In genomic region chr10:26839966-26840627, GRCh38 we compare ENCODE assay signal across 15 cellular contexts. TPM values are rescaled to one million over a fixed set of nuclear protein-coding genes. Genes with fewer than 3 reads are reported as not detected.
DNase-seq lines count a peak whose midpoint lies in the region; ATAC-seq and TF ChIP-seq lines count a peak whose summit lies in the region.
"Had no signal": no experiment of that assay in that cellular context is flagged by ENCODE, and none has a peak within 500 bp of the region (broad histone marks: within the 10 kb centered on the region; RNA-seq: fewer than 3 reads in every experiment).

No MANE protein-coding gene starts in this region.

- peaks cover 26 to 67% of the 10 kb centered on the region in 2 experiments for H3K79me1 ChIP-seq in IMR-90 (ENCODE audit: low read depth in 1 of 2, low read length in 2 of 2)

- in situ Hi-C loops in IMR-90 (cut with MboI; ENCODE audit: low sequenced_read_pairs) = no loop called here

- H3K18ac ChIP-seq in IMR-90 (ENCODE audit: low read depth, low read length) = no peak overlapping the region

- no peak overlapping the region for H4K5ac ChIP-seq in IMR-90 (ENCODE audit: low read depth, low read length)

- no peak overlapping the region for H3K23ac ChIP-seq in IMR-90 (ENCODE audit: low read depth, low read length)

- H3K9me3 Mint-ChIP-seq in activated CD4-positive, alpha-beta memory T cell treated with anti-CD3 and anti-CD28 coated beads for 36 hours = peaks cover 5% of the 10 kb centered on the region
- H3K9me3 Mint-ChIP-seq in activated CD4-positive, alpha-beta memory T cell treated with anti-CD3 and anti-CD28 coated beads, Interleukin-2, amount 10 ng/mL, durations not matched to agents 7 days and 5 days = peaks cover 9% of the 10 kb centered on the region
- H3K9me3 Mint-ChIP-seq in nephron progenitor cell = peaks cover 26% of the 10 kb centered on the region

- H3K14ac ChIP-seq in IMR-90 (replicated peaks; ENCODE audit: low read depth, low read length) = no peak overlapping the region

- no peak for TF ChIP-seq RAD21 in IMR-90 (IDR thresholded peaks at IDR 0.05; ENCODE audit: low read length)

- no peak overlapping the region for H3K4me2 ChIP-seq in IMR-90 (ENCODE audit: low read depth, low read length)

- TF ChIP-seq POLR2A in IMR-90 (IDR thresholded peaks at IDR 0.05; ENCODE audit: low read depth, low read length) = no peak

- no peak overlapping the region for H2AK5ac ChIP-seq in IMR-90 (ENCODE audit: low read depth, low read length)

- H4K8ac ChIP-seq in IMR-90 (ENCODE audit: low read depth in 2 of 2, low read length in 2 of 2) = no peak overlapping the region

- 29% methylated on average over 1 of the region's 3 CpGs; no CpG with 5 or more reads in 1 of the 2 experiments for WGBS in IMR-90 (ENCODE audit: extremely low coverage in 2 of 2, insufficient read length in 1 of 2), 2 experiments

- dilution Hi-C loops in IMR-90 (cut with HindIII; ENCODE audit: low sequenced_read_pairs, unreplicated experiment) = no loop called here

- H3K56ac ChIP-seq in IMR-90 (ENCODE audit: extremely low read depth, insufficient read depth, low read length) = no peak overlapping the region

- CTCF ChIA-PET in activated CD4-positive, alpha-beta memory T cell treated with anti-CD3 and anti-CD28 coated beads for 36 hours (lab: Charles Lee) = no interaction called here
- CTCF ChIA-PET in activated CD4-positive, alpha-beta memory T cell treated with anti-CD3 and anti-CD28 coated beads, Interleukin-2, amount 10 ng/mL, durations not matched to agents 7 days and 5 days (lab: Charles Lee) = interaction anchor here (1.4 to 1.7 kb wide), 2 partner anchors 43 to 114 kb away, joined by 4 read pairs; no protein-coding TSS in a partner anchor
- CTCF ChIA-PET in IMR-90 (lab: Yijun Ruan, JAX) = interaction anchor here (0.8 kb wide), 1 partner anchor 113 kb away, joined by 5 read pairs; no protein-coding TSS in a partner anchor

- no peak overlapping the region for H4K91ac ChIP-seq in IMR-90 (ENCODE audit: insufficient read depth, low read depth, low read length)

- H2BK5ac ChIP-seq in IMR-90 (ENCODE audit: low read depth, low read length, poor library complexity, severe bottlenecking) = no peak overlapping the region

- H3K9me3 ChIP-seq in IMR-90 (ENCODE audit: control insufficient read depth, insufficient read depth, low read length) (no peaks in the 10 kb centered on the region), adipocyte (ENCODE audit: control insufficient read depth, low read length) (no peaks in the 10 kb centered on the region)
- H3K9me3 ChIP-seq: thoracic aorta had no signal

- ATAC-seq in IMR-90 (ENCODE audit: low read depth) (peak; percentile 60), GM18907 (IDR thresholded peaks at IDR 0.05; ENCODE audit: unreplicated experiment) (no peak)
- ATAC-seq: Panc1 had no signal

- H3K9me1 ChIP-seq in IMR-90 (ENCODE audit: insufficient read depth, low read length) = peaks cover 14% of the 10 kb centered on the region; the same call in 1 of the 2 replicates

- peaks cover 73% of the 10 kb centered on the region for H4K20me1 ChIP-seq in IMR-90 (ENCODE audit: insufficient read depth, low read length)

- H3K9ac ChIP-seq in IMR-90 (ENCODE audit: low read depth, low read length) (no peak overlapping the region), adipocyte (ENCODE audit: low read length) (no peak overlapping the region)

- H3K36me3 ChIP-seq in IMR-90 (ENCODE audit: control insufficient read depth, insufficient read depth, low read length) (no peaks in the 10 kb centered on the region), adipocyte (ENCODE audit: control insufficient read depth, insufficient read depth, low read length, severe bottlenecking) (no peaks in the 10 kb centered on the region)
- H3K36me3 ChIP-seq: thoracic aorta, WERI-Rb-1 had no signal

- H2AK9ac ChIP-seq in IMR-90 (replicated peaks; ENCODE audit: low read depth, low read length, poor library complexity) = no peak overlapping the region

- H3K27me3 ChIP-seq in IMR-90 (ENCODE audit: control insufficient read depth, insufficient read depth, low read length) (no peaks in the 10 kb centered on the region), adipocyte (replicated peaks; ENCODE audit: control insufficient read depth, insufficient read depth, low read length) (no peaks in the 10 kb centered on the region)

- TF ChIP-seq CTCF in IMR-90 (conservative IDR thresholded peaks at IDR 0.05; ENCODE audit: low read depth, low read length) = no peak
- TF ChIP-seq CTCF in nephron progenitor cell (IDR thresholded peaks at IDR 0.05) = no peak

- H2BK20ac ChIP-seq in IMR-90 (ENCODE audit: low read depth, low read length) = no peak overlapping the region

- no peak overlapping the region for H3K27ac ChIP-seq in IMR-90 (ENCODE audit: insufficient read depth, low read length)
- H3K27ac ChIP-seq: thoracic aorta, WERI-Rb-1 had no signal

- H3K4me1 ChIP-seq in IMR-90 (ENCODE audit: control insufficient read depth, insufficient read depth, low read length) = peaks cover 5% of the 10 kb centered on the region
- peaks cover 10% of the 10 kb centered on the region for H3K4me1 ChIP-seq in adipocyte (ENCODE audit: control insufficient read depth, insufficient read depth, low read length)

- POLR2A ChIA-PET in activated CD4-positive, alpha-beta memory T cell treated with anti-CD3 and anti-CD28 coated beads for 36 hours (lab: Charles Lee) = interaction anchor here (0.6 kb wide), 1 partner anchor 100 kb away, joined by 3 read pairs; no protein-coding TSS in a partner anchor
- POLR2A ChIA-PET in activated CD4-positive, alpha-beta memory T cell treated with anti-CD3 and anti-CD28 coated beads, Interleukin-2, amount 10 ng/mL, durations not matched to agents 7 days and 5 days (lab: Charles Lee) = no interaction called here
- POLR2A ChIA-PET in IMR-90 (lab: Charles Lee; ENCODE audit: unreplicated experiment) = no interaction called here

- H3K4ac ChIP-seq in IMR-90 (ENCODE audit: low read depth, low read length) = no peak overlapping the region

- no peak for DNase-seq in activated CD4-positive, alpha-beta memory T cell treated with anti-CD3 and anti-CD28 coated beads for 36 hours
- no peak for DNase-seq in activated CD4-positive, alpha-beta memory T cell treated with anti-CD3 and anti-CD28 coated beads, Interleukin-2, amount 10 ng/mL, durations not matched to agents 7 days and 5 days
- DNase-seq in IMR-90 (peak; percentile 74), adipocyte (ENCODE audit: low read depth) (peak; percentile 76), nephron progenitor cell (no peak), DMS153 (lab: John Stamatoyannopoulos, UW) (no peak), putamen (ENCODE audit: low spot score) (no peak)
- DNase-seq: kidney; NCI-H1930; stimulated activated CD4-positive, alpha-beta T cell treated with anti-CD3 and anti-CD28 coated beads, Interleukin-2, amount 100 ng/mL, for 48 hours; WERI-Rb-1 had no signal

- H3K36me3 Mint-ChIP-seq in activated CD4-positive, alpha-beta memory T cell treated with anti-CD3 and anti-CD28 coated beads for 36 hours = peaks cover 14% of the 10 kb centered on the region
- H3K36me3 Mint-ChIP-seq in activated CD4-positive, alpha-beta memory T cell treated with anti-CD3 and anti-CD28 coated beads, Interleukin-2, amount 10 ng/mL, durations not matched to agents 7 days and 5 days (ENCODE audit: low read depth) = peaks cover 55% of the 10 kb centered on the region
- H3K36me3 Mint-ChIP-seq in nephron progenitor cell (ENCODE audit: low read depth) = peaks cover 45% of the 10 kb centered on the region

- peaks cover 69% of the 10 kb centered on the region for H3K4me1 Mint-ChIP-seq in activated CD4-positive, alpha-beta memory T cell treated with anti-CD3 and anti-CD28 coated beads for 36 hours (ENCODE audit: low read depth)
- peaks cover 43% of the 10 kb centered on the region for H3K4me1 Mint-ChIP-seq in activated CD4-positive, alpha-beta memory T cell treated with anti-CD3 and anti-CD28 coated beads, Interleukin-2, amount 10 ng/mL, durations not matched to agents 7 days and 5 days
- peaks cover 15% of the 10 kb centered on the region for H3K4me1 Mint-ChIP-seq in nephron progenitor cell

- H2AFZ ChIP-seq in IMR-90 (replicated peaks; ENCODE audit: low read length, poor library complexity) = no peak overlapping the region

- H3K27ac Mint-ChIP-seq in activated CD4-positive, alpha-beta memory T cell treated with anti-CD3 and anti-CD28 coated beads for 36 hours = peak overlapping the region; percentile 30
- H3K27ac Mint-ChIP-seq in activated CD4-positive, alpha-beta memory T cell treated with anti-CD3 and anti-CD28 coated beads, Interleukin-2, amount 10 ng/mL, durations not matched to agents 7 days and 5 days = no peak overlapping the region
- peak overlapping the region; percentile 80 for H3K27ac Mint-ChIP-seq in nephron progenitor cell

- H3K4me3 ChIP-seq in IMR-90 (ENCODE audit: insufficient read depth, low read depth, low read length) (no peak overlapping the region), adipocyte (ENCODE audit: low read length) (no peak overlapping the region)
- H3K4me3 ChIP-seq: GM12878, thoracic aorta had no signal

- no peak overlapping the region for H2BK15ac ChIP-seq in IMR-90 (ENCODE audit: low read depth, low read length)

- no TSS peak for BruUV-seq in IMR-90 (replicated peaks; lab: Mats Ljungman, UMichigan)

- no peak overlapping the region for H2BK120ac ChIP-seq in IMR-90 (ENCODE audit: low read depth, low read length)

- no peak overlapping the region for H3K4me3 Mint-ChIP-seq in activated CD4-positive, alpha-beta memory T cell treated with anti-CD3 and anti-CD28 coated beads for 36 hours
- H3K4me3 Mint-ChIP-seq in activated CD4-positive, alpha-beta memory T cell treated with anti-CD3 and anti-CD28 coated beads, Interleukin-2, amount 10 ng/mL, durations not matched to agents 7 days and 5 days = no peak overlapping the region
- H3K4me3 Mint-ChIP-seq in nephron progenitor cell = no peak overlapping the region

- intact Hi-C loops in activated CD4-positive, alpha-beta memory T cell treated with anti-CD3 and anti-CD28 coated beads for 36 hours (cut with micrococcal nuclease) = loop anchor here (1.0 to 5.0 kb wide), 3 partner anchors 20 to 58 kb away; partner anchors contain the start of gene ABI1
- intact Hi-C loops in IMR-90 (cut with micrococcal nuclease) = loop anchor here (5.0 kb wide), 1 partner anchor 33 kb away; no protein-coding TSS in a partner anchor

- no peaks in the 10 kb centered on the region for H3K27me3 Mint-ChIP-seq in activated CD4-positive, alpha-beta memory T cell treated with anti-CD3 and anti-CD28 coated beads for 36 hours
- no peaks in the 10 kb centered on the region for H3K27me3 Mint-ChIP-seq in activated CD4-positive, alpha-beta memory T cell treated with anti-CD3 and anti-CD28 coated beads, Interleukin-2, amount 10 ng/mL, durations not matched to agents 7 days and 5 days
- H3K27me3 Mint-ChIP-seq in nephron progenitor cell (ENCODE audit: low read depth, poor library complexity) = no peaks in the 10 kb centered on the region

RNA-seq across cellular contexts. Expression of gene ABI1, which starts 20.7 kb away (rescaled TPM):
- 10 to 100 TPM; 55.5 to 56.2 TPM for total RNA-seq in activated CD4-positive, alpha-beta memory T cell treated with anti-CD3 and anti-CD28 coated beads for 36 hours
- 10 to 100 TPM; 76.9 to 78.4 TPM for total RNA-seq in activated CD4-positive, alpha-beta memory T cell treated with anti-CD3 and anti-CD28 coated beads, Interleukin-2, amount 10 ng/mL, durations not matched to agents 7 days and 5 days
- 60.8 and 71.3 TPM in 2 replicates for total RNA-seq in IMR-90 (2012; rRNA removed)
- 47.8 and 49.6 TPM in 2 replicates for polyA plus RNA-seq in IMR-90 (2012; rRNA removed)
- polyA plus RNA-seq in IMR-90 (2012; cell fraction: cytosol; rRNA removed) = 18.0 and 18.8 TPM in 2 replicates
- polyA plus RNA-seq in IMR-90 (2012; cell fraction: nucleus; rRNA removed; ENCODE audit: low replicate concordance) = 9.3 and 44.0 TPM in 2 replicates

Comparison
In these comparisons a context has a peak if more than half of its experiments do, and no peak if none do; other contexts are left out.
1. DNase-seq: peak in IMR-90 (single experiment) and adipocyte (single experiment); none in activated CD4-positive, alpha-beta memory T cell treated with anti-CD3 and anti-CD28 coated beads for 36 hours (single experiment), activated CD4-positive, alpha-beta memory T cell treated with anti-CD3 and anti-CD28 coated beads, Interleukin-2, amount 10 ng/mL, durations not matched to agents 7 days and 5 days (single experiment), nephron progenitor cell (single experiment), DMS153 (single experiment) and putamen (single experiment).